9 cellular contexts compared by ENCODE assay signal in the genomic region with DNA sequence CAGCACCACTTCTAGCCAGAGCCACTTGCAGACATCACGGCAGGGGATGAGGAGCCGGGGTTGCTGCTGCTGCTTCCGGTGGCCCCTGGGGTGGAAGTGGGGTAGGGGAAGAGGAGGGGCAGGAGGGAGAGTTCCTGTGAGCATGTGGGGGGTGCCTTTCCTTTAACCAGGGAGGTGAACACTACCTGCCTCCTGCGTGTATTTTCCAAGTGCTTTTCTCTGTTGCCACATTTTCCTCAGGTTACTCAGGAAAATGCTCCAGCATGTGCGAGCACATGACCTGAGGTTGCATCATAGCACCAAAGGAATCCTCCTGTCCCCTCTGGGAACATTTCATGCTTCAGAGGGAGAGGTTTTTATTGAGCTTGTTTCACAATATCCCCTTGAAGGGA. TPM values are rescaled to one million over a fixed set of nuclear protein-coding genes. Genes with fewer than 3 reads are reported as not detected.
A peak's percentile ranks its signal among the peaks of the same experiment; 100 is the strongest.
DNase-seq lines count a peak whose midpoint lies in the region; ATAC-seq and TF ChIP-seq lines count a peak whose summit lies in the region.
"Had no signal": no experiment of that assay in that cellular context is flagged by ENCODE, and none has a peak within 500 bp of the region (broad histone marks: within the 10 kb centered on the region; RNA-seq: fewer than 3 reads in every experiment).

No MANE protein-coding gene starts in this region.

- CTCF ChIA-PET in PC-3 (lab: Charles Lee): no interaction called here

- no peak for TF ChIP-seq CTCF in PC-3 (conservative IDR thresholded peaks at IDR 0.05; ENCODE audit: low read depth, low read length)
- no peak for TF ChIP-seq CTCF in hepatocyte (IDR thresholded peaks at IDR 0.05; ENCODE audit: poor library complexity)

- H3K4me1 ChIP-seq in PC-3 (ENCODE audit: insufficient read depth, low read length): peaks cover 12% of the 10 kb centered on the region
- H3K4me1 ChIP-seq in hepatocyte (ENCODE audit: insufficient read depth): peaks cover 32% of the 10 kb centered on the region

- DNase-seq in AG08396 (ENCODE audit: low spot score): peak; percentile 39
- peak; percentile 85 for DNase-seq in PC-3
- peak in 1 of 2 donors; percentile 35 for DNase-seq in activated naive CD4-positive, alpha-beta T cell treated with anti-CD3 and anti-CD28 coated beads, Interleukin-2, amount 50 U/mL, for 72 hours (ENCODE audit: low spot score in 2 of 2)
- DNase-seq in hepatocyte (ENCODE audit: low spot score): peak; percentile 79
- peak; percentile 39 for DNase-seq in stimulated activated CD8-positive, alpha-beta memory T cell treated with anti-CD3 and anti-CD28 coated beads, Interleukin-12 subunit alpha, Interleukin-12 subunit beta, amount 100 ng/mL, for 1 hour (ENCODE audit: low read depth)

- H4K20me1 ChIP-seq in PC-3 (ENCODE audit: low read length) (no peaks in the 10 kb centered on the region), hepatocyte (ENCODE audit: insufficient read depth, poor library complexity, severe bottlenecking) (no peaks in the 10 kb centered on the region)

- peak overlapping the region; percentile 26; the same call in 1 of the 2 replicates for H3K9ac ChIP-seq in PC-3 (ENCODE audit: low read length)

- H3K4me3 ChIP-seq in PC-3 (ENCODE audit: low read length) (no peak overlapping the region), hepatocyte (no peak overlapping the region)

- no peaks in the 10 kb centered on the region for H3K79me2 ChIP-seq in PC-3 (ENCODE audit: low read length)
- H3K79me2 ChIP-seq in hepatocyte: no peaks in the 10 kb centered on the region

- H3K9me2 ChIP-seq in PC-3 (replicated peaks; ENCODE audit: low read length) (no peaks in the 10 kb centered on the region), hepatocyte (replicated peaks; ENCODE audit: insufficient read depth) (no peaks in the 10 kb centered on the region)

- H3F3A ChIP-seq in PC-3 (ENCODE audit: low read length, unreplicated experiment): no peaks in the 10 kb centered on the region

- peaks cover 24 to 43% of the 10 kb centered on the region in 2 donors for H3K36me3 Mint-ChIP-seq in activated naive CD4-positive, alpha-beta T cell treated with anti-CD3 and anti-CD28 coated beads, Interleukin-2, amount 50 U/mL, for 72 hours

- intact Hi-C loops in PC-3 (cut with micrococcal nuclease): no loop called here

- ATAC-seq in PC-3 (no peak; the same call in 1 of the 2 replicates), GM18867 (IDR thresholded peaks at IDR 0.05; ENCODE audit: unreplicated experiment) (no peak), HG03039 (IDR thresholded peaks at IDR 0.05; ENCODE audit: unreplicated experiment) (no peak), SK-N-SH treated with all-trans-retinoic acid at 6 μM for 48 hours (no peak)
- peak; percentile 67 to 81 for ATAC-seq in activated naive CD4-positive, alpha-beta T cell treated with anti-CD3 and anti-CD28 coated beads, Interleukin-2, amount 50 U/mL, for 72 hours

- H3K9me3 ChIP-seq in PC-3 (ENCODE audit: low read length): no peaks in the 10 kb centered on the region
- H3K9me3 ChIP-seq in hepatocyte (ENCODE audit: low read depth): no peaks in the 10 kb centered on the region

- H3K4me2 ChIP-seq in PC-3 (ENCODE audit: low read length) (no peak overlapping the region), hepatocyte (peak overlapping the region; percentile 31)

- H3K36me3 ChIP-seq in PC-3 (ENCODE audit: low read depth, low read length) (peaks cover 54% of the 10 kb centered on the region), hepatocyte (replicated peaks; ENCODE audit: insufficient read depth, low read depth) (no peaks in the 10 kb centered on the region)

- H2AFZ ChIP-seq in PC-3 (ENCODE audit: low read length) (no peak overlapping the region), hepatocyte (no peak overlapping the region)

- POLR2A ChIA-PET in PC-3 (lab: Charles Lee; ENCODE audit: unreplicated experiment): no interaction called here

- BruUV-seq in PC-3 (replicated peaks; lab: Mats Ljungman, UMichigan): no TSS peak

- WGBS in hepatocyte (ENCODE audit: low lambda C conversion rate, missing lambda C conversion rate): 47% methylated on average over 5 of the region's 5 CpGs

- peak overlapping the region; percentile 90 to 97 for H3K27ac Mint-ChIP-seq in activated naive CD4-positive, alpha-beta T cell treated with anti-CD3 and anti-CD28 coated beads, Interleukin-2, amount 50 U/mL, for 72 hours

- H3K27ac ChIP-seq in PC-3 (ENCODE audit: low read length) (peak overlapping the region; percentile 66), hepatocyte (peak overlapping the region; percentile 89)

- H3K9me3 Mint-ChIP-seq in activated naive CD4-positive, alpha-beta T cell treated with anti-CD3 and anti-CD28 coated beads, Interleukin-2, amount 50 U/mL, for 72 hours: no peaks in the 10 kb centered on the region
- H3K9me3 Mint-ChIP-seq: brain had no signal

- H3K27me3 ChIP-seq in PC-3 (ENCODE audit: low read length) (no peaks in the 10 kb centered on the region), hepatocyte (no peaks in the 10 kb centered on the region)

TF ChIP-seq in SK-N-SH treated with all-trans-retinoic acid at 6 μM for 48 hours, 23 proteins besides CTCF, POLR2A, EP300 and RAD21:
- no peak for TF ChIP-seq RARB (CRISPR knock-in tag; IDR thresholded peaks at IDR 0.05)
- no peak for TF ChIP-seq CSDC2 (CRISPR knock-in tag; IDR thresholded peaks at IDR 0.05)
- TF ChIP-seq CREB5 (CRISPR knock-in tag; IDR thresholded peaks at IDR 0.05; ENCODE audit: low read depth): no peak
- TF ChIP-seq ZC3H10 (CRISPR knock-in tag; IDR thresholded peaks at IDR 0.05): no peak

RNA-seq across cellular contexts. Expression of gene SACM1L, which starts 12.2 kb away (rescaled TPM):
- total RNA-seq in PC-3 (2014; rRNA removed): 30.1 and 46.7 TPM in 2 replicates
- 10 to 100 TPM; 61.8 to 99.2 TPM for total RNA-seq in activated naive CD4-positive, alpha-beta T cell treated with anti-CD3 and anti-CD28 coated beads, Interleukin-2, amount 50 U/mL, for 72 hours
- 54.4 and 61.6 TPM in 2 replicates for total RNA-seq in hepatocyte
- polyA plus RNA-seq in hepatocyte: 26.3 and 28.1 TPM in 2 replicates

Comparison
In these comparisons a context has a peak if more than half of its experiments do, and no peak if none do; other contexts are left out.
1. ATAC-seq: peak in activated naive CD4-positive, alpha-beta T cell treated with anti-CD3 and anti-CD28 coated beads, Interleukin-2, amount 50 U/mL, for 72 hours (2 of 2); none in PC-3 (single experiment), GM18867 (single experiment), HG03039 (single experiment) and SK-N-SH treated with all-trans-retinoic acid at 6 μM for 48 hours (single experiment).